ENCODE assay signal across 9 cellular contexts in the genomic region with DNA sequence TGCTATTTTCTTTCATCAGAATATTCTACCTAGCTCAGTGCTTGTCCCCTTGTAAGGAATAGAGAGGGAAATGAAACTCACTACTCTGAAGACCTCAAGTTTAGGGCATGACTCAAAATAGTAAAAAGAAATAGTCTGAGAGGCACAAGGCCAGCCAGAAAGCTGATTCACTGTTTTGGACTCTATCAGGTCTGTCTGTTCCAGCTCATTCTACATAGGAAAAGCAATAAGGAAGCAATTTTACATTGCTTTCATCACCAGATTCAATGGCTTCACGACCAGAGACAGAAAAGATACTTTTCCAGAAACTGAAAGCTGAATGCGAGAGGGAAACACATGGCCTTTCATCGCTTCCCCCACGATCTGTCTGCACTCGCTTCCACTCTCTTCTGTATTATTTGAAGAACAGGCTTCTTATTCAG.
DNase-seq lines count a peak whose midpoint lies in the region; ATAC-seq, FAIRE-seq and TF ChIP-seq lines count a peak whose summit lies in the region.
"Had no signal": no experiment of that assay in that cellular context is flagged by ENCODE, and none has a peak within 500 bp of the region (broad histone marks: within the 10 kb centered on the region; RNA-seq: fewer than 3 reads in every experiment).

No MANE protein-coding gene starts in this region.

- FAIRE-seq in GM12891 (lab: Jason Lieb, UNC) = peak; percentile 79
- FAIRE-seq: H1 had no signal

- DNase-seq in GM12891 (ENCODE audit: insufficient read length, low spot score) (peak; percentile 3), NOMO-1 treated with DMSO at 0.1 percent for 48 hours (lab: John Stamatoyannopoulos, UW; ENCODE audit: unreplicated experiment) (peak; percentile 93), left ventricle myocardium superior (no peak), SKM-1 (lab: John Stamatoyannopoulos, UW; ENCODE audit: unreplicated experiment) (no peak), H7 (no peak), NCI-H1105 (lab: John Stamatoyannopoulos, UW) (no peak), SHP77 treated with DMSO at 0.1 percent for 48 hours (lab: John Stamatoyannopoulos, UW) (no peak)

- intact Hi-C loops in left ventricle myocardium superior (cut with micrococcal nuclease) = no loop called here

- no peaks in the 10 kb centered on the region for H3K36me3 ChIP-seq in H7 (replicated peaks; ENCODE audit: control insufficient read depth, insufficient read depth, low read length)

- TF ChIP-seq POLR2A in GM12891 (IDR thresholded peaks at IDR 0.05; ENCODE audit: low read depth, low read length) = no peak

- H3K27me3 ChIP-seq in H7 (ENCODE audit: control insufficient read depth, insufficient read depth, low read length) = no peaks in the 10 kb centered on the region

- ATAC-seq in HG02623 (IDR thresholded peaks at IDR 0.05; ENCODE audit: unreplicated experiment) (peak; percentile 99), left ventricle myocardium superior (peak; percentile 82)

- H3K4me3 ChIP-seq in H7 (ENCODE audit: insufficient read depth, low read depth, low read length) = no peak overlapping the region

TF ChIP-seq in GM12891, 5 proteins besides CTCF, POLR2A, EP300 and RAD21:
- no peak for TF ChIP-seq POLR2AphosphoS5 (IDR thresholded peaks at IDR 0.05; ENCODE audit: low read depth, low read length)
- peak; percentile 94 for TF ChIP-seq SPI1 (IDR thresholded peaks at IDR 0.05; ENCODE audit: low read depth, low read length)
- TF ChIP-seq TAF1 (IDR thresholded peaks at IDR 0.05; ENCODE audit: low read depth, low read length) = no peak
- TF ChIP-seq POU2F2 (IDR thresholded peaks at IDR 0.05; ENCODE audit: low read depth, low read length) = no peak

Comparison
In these comparisons a context has a peak if more than half of its experiments do, and no peak if none do; other contexts are left out.
1. DNase-seq: peak in GM12891 (single experiment) and NOMO-1 treated with DMSO at 0.1 percent for 48 hours (single experiment); none in left ventricle myocardium superior (single experiment), SKM-1 (single experiment), H7 (single experiment), NCI-H1105 (single experiment) and SHP77 treated with DMSO at 0.1 percent for 48 hours (single experiment).